1 cellular context compared by ENCODE assay signal in the genomic region with DNA sequence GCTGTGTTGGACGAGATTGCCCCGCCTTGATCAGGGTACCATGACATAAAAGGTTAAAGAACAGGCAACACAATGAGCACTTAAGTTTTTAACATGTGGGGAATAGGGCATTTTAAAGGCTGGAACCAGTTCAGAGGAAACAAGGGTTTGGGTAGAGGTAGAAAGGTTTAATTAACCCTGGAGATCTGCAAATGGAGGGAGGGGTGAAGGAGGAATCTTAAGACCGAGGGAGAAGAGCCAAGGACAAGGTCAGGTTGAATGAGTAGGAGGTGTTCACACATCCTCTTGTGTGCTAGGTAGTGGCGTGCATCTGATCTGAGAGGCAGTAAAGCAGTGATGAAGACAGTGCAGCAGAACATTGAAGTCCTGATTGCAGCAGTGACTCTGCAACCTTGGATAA.
TF ChIP-seq lines count a peak whose summit lies in the region.

No MANE protein-coding gene starts in this region.

TF ChIP-seq in K562, 482 proteins besides CTCF, POLR2A, EP300 and RAD21:
- TF ChIP-seq GTF2F1 (IDR thresholded peaks at IDR 0.05; ENCODE audit: low read depth, low read length) (no peak), SUPT5H (IDR thresholded peaks at IDR 0.05) (peak; percentile 73), GATAD2A (IDR thresholded peaks at IDR 0.05) (no peak), POLR2B (IDR thresholded peaks at IDR 0.05; ENCODE audit: low read depth, partially characterized antibody) (peak; percentile 73), ZNF778 (CRISPR knock-in tag; IDR thresholded peaks at IDR 0.05) (no peak)
- TF ChIP-seq, protein P1, sequence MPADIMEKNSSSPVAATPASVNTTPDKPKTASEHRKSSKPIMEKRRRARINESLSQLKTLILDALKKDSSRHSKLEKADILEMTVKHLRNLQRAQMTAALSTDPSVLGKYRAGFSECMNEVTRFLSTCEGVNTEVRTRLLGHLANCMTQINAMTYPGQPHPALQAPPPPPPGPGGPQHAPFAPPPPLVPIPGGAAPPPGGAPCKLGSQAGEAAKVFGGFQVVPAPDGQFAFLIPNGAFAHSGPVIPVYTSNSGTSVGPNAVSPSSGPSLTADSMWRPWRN (IDR thresholded peaks at IDR 0.05; ENCODE audit: low read depth) = no peak
- TF ChIP-seq, protein P2, sequence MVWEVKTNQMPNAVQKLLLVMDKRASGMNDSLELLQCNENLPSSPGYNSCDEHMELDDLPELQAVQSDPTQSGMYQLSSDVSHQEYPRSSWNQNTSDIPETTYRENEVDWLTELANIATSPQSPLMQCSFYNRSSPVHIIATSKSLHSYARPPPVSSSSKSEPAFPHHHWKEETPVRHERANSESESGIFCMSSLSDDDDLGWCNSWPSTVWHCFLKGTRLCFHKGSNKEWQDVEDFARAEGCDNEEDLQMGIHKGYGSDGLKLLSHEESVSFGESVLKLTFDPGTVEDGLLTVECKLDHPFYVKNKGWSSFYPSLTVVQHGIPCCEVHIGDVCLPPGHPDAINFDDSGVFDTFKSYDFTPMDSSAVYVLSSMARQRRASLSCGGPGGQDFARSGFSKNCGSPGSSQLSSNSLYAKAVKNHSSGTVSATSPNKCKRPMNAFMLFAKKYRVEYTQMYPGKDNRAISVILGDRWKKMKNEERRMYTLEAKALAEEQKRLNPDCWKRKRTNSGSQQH (CRISPR knock-in tag; IDR thresholded peaks at IDR 0.05) = 0 out of 2 replicates have a peak, but pooled peaks have one; percentile 32
- TF ChIP-seq, protein P3, sequence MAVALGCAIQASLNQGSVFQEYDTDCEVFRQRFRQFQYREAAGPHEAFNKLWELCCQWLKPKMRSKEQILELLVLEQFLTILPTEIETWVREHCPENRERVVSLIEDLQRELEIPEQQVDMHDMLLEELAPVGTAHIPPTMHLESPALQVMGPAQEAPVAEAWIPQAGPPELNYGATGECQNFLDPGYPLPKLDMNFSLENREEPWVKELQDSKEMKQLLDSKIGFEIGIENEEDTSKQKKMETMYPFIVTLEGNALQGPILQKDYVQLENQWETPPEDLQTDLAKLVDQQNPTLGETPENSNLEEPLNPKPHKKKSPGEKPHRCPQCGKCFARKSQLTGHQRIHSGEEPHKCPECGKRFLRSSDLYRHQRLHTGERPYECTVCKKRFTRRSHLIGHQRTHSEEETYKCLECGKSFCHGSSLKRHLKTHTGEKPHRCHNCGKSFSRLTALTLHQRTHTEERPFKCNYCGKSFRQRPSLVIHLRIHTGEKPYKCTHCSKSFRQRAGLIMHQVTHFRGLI (CRISPR knock-in tag; IDR thresholded peaks at IDR 0.05) = no peak
- TF ChIP-seq, protein P4, sequence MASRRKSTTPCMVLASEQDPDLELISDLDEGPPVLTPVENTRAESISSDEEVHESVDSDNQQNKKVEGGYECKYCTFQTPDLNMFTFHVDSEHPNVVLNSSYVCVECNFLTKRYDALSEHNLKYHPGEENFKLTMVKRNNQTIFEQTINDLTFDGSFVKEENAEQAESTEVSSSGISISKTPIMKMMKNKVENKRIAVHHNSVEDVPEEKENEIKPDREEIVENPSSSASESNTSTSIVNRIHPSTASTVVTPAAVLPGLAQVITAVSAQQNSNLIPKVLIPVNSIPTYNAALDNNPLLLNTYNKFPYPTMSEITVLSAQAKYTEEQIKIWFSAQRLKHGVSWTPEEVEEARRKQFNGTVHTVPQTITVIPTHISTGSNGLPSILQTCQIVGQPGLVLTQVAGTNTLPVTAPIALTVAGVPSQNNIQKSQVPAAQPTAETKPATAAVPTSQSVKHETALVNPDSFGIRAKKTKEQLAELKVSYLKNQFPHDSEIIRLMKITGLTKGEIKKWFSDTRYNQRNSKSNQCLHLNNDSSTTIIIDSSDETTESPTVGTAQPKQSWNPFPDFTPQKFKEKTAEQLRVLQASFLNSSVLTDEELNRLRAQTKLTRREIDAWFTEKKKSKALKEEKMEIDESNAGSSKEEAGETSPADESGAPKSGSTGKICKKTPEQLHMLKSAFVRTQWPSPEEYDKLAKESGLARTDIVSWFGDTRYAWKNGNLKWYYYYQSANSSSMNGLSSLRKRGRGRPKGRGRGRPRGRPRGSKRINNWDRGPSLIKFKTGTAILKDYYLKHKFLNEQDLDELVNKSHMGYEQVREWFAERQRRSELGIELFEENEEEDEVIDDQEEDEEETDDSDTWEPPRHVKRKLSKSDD (conservative IDR thresholded peaks at IDR 0.05; ENCODE audit: low read length) = no peak
TF ChIP-seq in K562: peak in this region for 3.
